Comparison of ENCODE assay signal across 15 cellular contexts in genomic region chr13:24134772-24135171, GRCh38. TPM values are rescaled to one million over a fixed set of nuclear protein-coding genes. Genes with fewer than 3 reads are reported as not detected.
DNase-seq lines count a peak whose midpoint lies in the region; ATAC-seq, FAIRE-seq and TF ChIP-seq lines count a peak whose summit lies in the region.
"Had no signal": no experiment of that assay in that cellular context is flagged by ENCODE, and none has a peak within 500 bp of the region (broad histone marks: within the 10 kb centered on the region; RNA-seq: fewer than 3 reads in every experiment).

No MANE protein-coding gene starts in this region.

- no peak for ATAC-seq in GM18519 (IDR thresholded peaks at IDR 0.05; ENCODE audit: low FRiP score, unreplicated experiment)
- ATAC-seq: A549; CD8-positive, alpha-beta T cell had no signal

- in situ Hi-C loops in GM23248 (cut with MboI): no loop called here

- no peak for TF ChIP-seq CTCF in astrocyte (IDR thresholded peaks at IDR 0.05; ENCODE audit: insufficient read depth, low read depth, low read length)
- no peak for TF ChIP-seq CTCF in coronary artery (IDR thresholded peaks at IDR 0.05)

- H3K36me3 ChIP-seq in GM23248 (ENCODE audit: low read depth) (no peaks in the 10 kb centered on the region), astrocyte (ENCODE audit: insufficient read depth, low read length) (no peaks in the 10 kb centered on the region)

- no peak overlapping the region for H3K4me3 Mint-ChIP-seq in astrocyte (ENCODE audit: unreplicated experiment)
- H3K4me3 Mint-ChIP-seq: CD14-positive monocyte; CD8-positive, alpha-beta T cell had no signal

- peaks cover 3% of the 10 kb centered on the region for H3K27me3 Mint-ChIP-seq in astrocyte (ENCODE audit: low read depth, unreplicated experiment)

- peaks cover 5% of the 10 kb centered on the region for H3K9me3 Mint-ChIP-seq in astrocyte (ENCODE audit: unreplicated experiment)

- H3K27ac Mint-ChIP-seq in astrocyte (ENCODE audit: unreplicated experiment): no peak overlapping the region
- H3K27ac Mint-ChIP-seq: CD8-positive, alpha-beta T cell had no signal

- DNase-seq in EL: peak; percentile 41
- DNase-seq in GM23248: peak; percentile 34
- DNase-seq in astrocyte (ENCODE audit: low read depth): peak; percentile 45
- no peak for DNase-seq in coronary artery (ENCODE audit: low spot score)
- no peak for DNase-seq in COR-L47 (lab: John Stamatoyannopoulos, UW)
- DNase-seq: Caco-2; CD8-positive, alpha-beta T cell; GDM1; H7; Kasumi-1; KBM-7 had no signal

- no peaks in the 10 kb centered on the region for H3K9me2 ChIP-seq in GM23248 (ENCODE audit: insufficient read depth)

- no peak overlapping the region for H2AFZ ChIP-seq in GM23248
- no peak overlapping the region for H2AFZ ChIP-seq in astrocyte (ENCODE audit: low read depth, low read length)

- no peak for FAIRE-seq in astrocyte (lab: Jason Lieb, UNC)
- FAIRE-seq: A549 had no signal

- WGBS in GM23248 (ENCODE audit: low coverage in 1 of 2, low lambda C conversion rate in 2 of 2, missing lambda C conversion rate in 2 of 2), 2 experiments: 60% methylated on average over 7 of the region's 7 CpGs

- H3K4me3 ChIP-seq in GM23248 (no peak overlapping the region), astrocyte (ENCODE audit: insufficient read depth, low read depth, low read length) (no peak overlapping the region), coronary artery (no peak overlapping the region)
- H3K4me3 ChIP-seq: A549 had no signal

- H3K27ac ChIP-seq in GM23248 (no peak overlapping the region), astrocyte (ENCODE audit: low read depth, low read length) (no peak overlapping the region), coronary artery (no peak overlapping the region)
- H3K27ac ChIP-seq: A549, HL-60 had no signal

- H3K4me1 ChIP-seq in GM23248 (ENCODE audit: insufficient read depth) (peaks cover 13% of the 10 kb centered on the region), astrocyte (ENCODE audit: insufficient read depth, low read length) (no peaks in the 10 kb centered on the region)
- H3K4me1 ChIP-seq: A549, Caco-2 had no signal

- H3K9ac ChIP-seq in GM23248 (no peak overlapping the region), astrocyte (ENCODE audit: low read length) (no peak overlapping the region)

- peaks cover 10% of the 10 kb centered on the region for H3K36me3 Mint-ChIP-seq in astrocyte (ENCODE audit: low read depth, unreplicated experiment)
- H3K36me3 Mint-ChIP-seq: CD14-positive monocyte; CD8-positive, alpha-beta T cell had no signal

- no peaks in the 10 kb centered on the region for H3F3A ChIP-seq in GM23248 (ENCODE audit: insufficient read depth)

- peak overlapping the region; percentile 7 for H3K4me2 ChIP-seq in GM23248 (ENCODE audit: unreplicated experiment)
- H3K4me2 ChIP-seq in astrocyte (ENCODE audit: low read length): no peak overlapping the region
- H3K4me2 ChIP-seq: A549 had no signal

- H3K27me3 ChIP-seq in GM23248 (replicated peaks; ENCODE audit: insufficient read depth) (no peaks in the 10 kb centered on the region), astrocyte (ENCODE audit: insufficient read depth, low read length) (no peaks in the 10 kb centered on the region)

- H3K9me3 ChIP-seq in GM23248 (ENCODE audit: low read depth) (no peaks in the 10 kb centered on the region), astrocyte (ENCODE audit: insufficient read depth, low read depth, low read length) (peaks cover 4% of the 10 kb centered on the region)

- H3K4me1 Mint-ChIP-seq in astrocyte (ENCODE audit: low read depth, unreplicated experiment): peaks cover 7% of the 10 kb centered on the region
- H3K4me1 Mint-ChIP-seq: CD14-positive monocyte had no signal

- no peaks in the 10 kb centered on the region for H3K79me2 ChIP-seq in GM23248 (ENCODE audit: insufficient read depth)
- H3K79me2 ChIP-seq in astrocyte (ENCODE audit: insufficient read depth, low read length): no peaks in the 10 kb centered on the region

- H4K20me1 ChIP-seq in GM23248 (ENCODE audit: insufficient read depth) (no peaks in the 10 kb centered on the region), astrocyte (ENCODE audit: insufficient read depth, low read length) (no peaks in the 10 kb centered on the region)

RNA-seq across cellular contexts. Expression of gene SPATA13, which starts 25.7 kb away (rescaled TPM):
- 4.6 and 7.6 TPM in 2 replicates for total RNA-seq in GM23248 (2014; rRNA removed; shearing (Covaris generic))
- polyA plus RNA-seq in GM23248 (2016; fragmentation: Nextera tagmentation; extraction: Ambion mirVana): 2.4 and 4.1 TPM in 2 replicates
- 6.2 and 6.7 TPM in 2 replicates for total RNA-seq in astrocyte

Comparison
In these comparisons a context has a peak if more than half of its experiments do, and no peak if none do; other contexts are left out.
1. DNase-seq: peak in EL (single experiment), GM23248 (single experiment) and astrocyte (single experiment); none in coronary artery (single experiment) and COR-L47 (single experiment).